Comparison of ENCODE assay signal across 20 cellular contexts in the genomic region with DNA sequence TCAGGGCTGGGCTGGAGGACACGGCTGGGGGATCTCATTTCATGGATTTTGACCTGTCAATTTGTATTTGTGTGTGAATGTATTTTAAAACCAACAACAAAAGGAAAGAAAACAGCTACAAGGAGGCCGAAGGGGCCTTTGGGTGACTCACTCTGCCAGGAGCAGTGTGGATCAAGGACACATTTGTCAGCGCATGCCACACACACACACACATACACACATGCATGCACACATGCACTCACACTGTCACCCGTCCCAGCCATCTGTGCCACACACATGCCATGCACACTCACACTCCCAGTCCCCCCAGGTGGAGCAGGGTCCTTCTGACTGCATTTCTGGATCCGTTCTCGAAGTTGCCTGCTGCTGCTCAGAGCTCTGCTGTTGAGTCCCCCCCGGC. TPM values are rescaled to one million over a fixed set of nuclear protein-coding genes. Genes with fewer than 3 reads are reported as not detected.
DNase-seq lines count a peak whose midpoint lies in the region; ATAC-seq, FAIRE-seq and TF ChIP-seq lines count a peak whose summit lies in the region.
"Had no signal": no experiment of that assay in that cellular context is flagged by ENCODE, and none has a peak within 500 bp of the region (broad histone marks: within the 10 kb centered on the region; RNA-seq: fewer than 3 reads in every experiment).

No MANE protein-coding gene starts in this region.

- no peak overlapping the region for H2AK5ac ChIP-seq in H1 (ENCODE audit: low read depth, low read length)

- no peak for TF ChIP-seq POLR2A in H1 (IDR thresholded peaks at IDR 0.05; ENCODE audit: control extremely low read depth in 1 of 2, low read depth in 2 of 2, low read length in 2 of 2)
- TF ChIP-seq POLR2A in gastrocnemius medialis (IDR thresholded peaks at IDR 0.05): no peak

- peaks cover 44% of the 10 kb centered on the region for H3K4me1 Mint-ChIP-seq in stimulated activated effector memory CD8-positive, alpha-beta T cell treated with anti-CD3 and anti-CD28 coated beads, Interleukin-12 subunit alpha, Interleukin-12 subunit beta, amount 100 ng/mL, for 72 hours

- no peak overlapping the region for H3K4me3 Mint-ChIP-seq in stimulated activated effector memory CD8-positive, alpha-beta T cell treated with anti-CD3 and anti-CD28 coated beads, Interleukin-12 subunit alpha, Interleukin-12 subunit beta, amount 100 ng/mL, for 72 hours
- H3K4me3 Mint-ChIP-seq: activated CD4-positive, alpha-beta T cell treated with anti-CD3 and anti-CD28 coated beads, Interleukin-2, amount 10 ng/mL, durations not matched to agents 24 days and 14 days; activated naive CD8-positive, alpha-beta T cell treated with anti-CD3 and anti-CD28 coated beads, Interleukin-2, amount 10 ng/mL, durations not matched to agents 7 days and 5 days had no signal

- no peak overlapping the region for H4K8ac ChIP-seq in H1 (ENCODE audit: extremely low read depth, insufficient read depth, low read length)

- H3K4me1 ChIP-seq in H1 (replicated peaks in 1 of 4; ENCODE audit: control insufficient read depth in 3 of 4, insufficient read depth in 4 of 4, low read length in 3 of 4) (peaks cover 0 to 9% (median 7%) of the 10 kb centered on the region in 4 experiments; a peak in 4 of 7 replicates), gastrocnemius medialis (peaks cover 0 to 5% of the 10 kb centered on the region in 2 donors)

- no peak overlapping the region for H3K4ac ChIP-seq in H1 (replicated peaks; ENCODE audit: insufficient read length, low read depth, low read length)

- H3K23me2 ChIP-seq in H1 (ENCODE audit: low read depth, low read length): no peaks in the 10 kb centered on the region

- H4K5ac ChIP-seq in H1 (ENCODE audit: insufficient read length, low read depth, low read length): no peak overlapping the region

- H3K9ac ChIP-seq in H1 (replicated peaks in 1 of 4; ENCODE audit: extremely low read depth in 1 of 4, low read depth in 3 of 4, low read length in 3 of 4): no peak overlapping the region

- H3K79me2 ChIP-seq in H1 (ENCODE audit: control insufficient read depth in 1 of 2, insufficient read depth in 2 of 2, low read length in 2 of 2): no peaks in the 10 kb centered on the region

- H3K27ac ChIP-seq in H1 (ENCODE audit: low read depth, low read length): no peak overlapping the region
- no peak overlapping the region for H3K27ac ChIP-seq in gastrocnemius medialis
- H3K27ac ChIP-seq: C4-2B had no signal

- H2BK20ac ChIP-seq in H1 (ENCODE audit: low read length): no peak overlapping the region

- no peak overlapping the region for H3K23ac ChIP-seq in H1 (ENCODE audit: insufficient read length)

- H2BK120ac ChIP-seq in H1 (replicated peaks; ENCODE audit: low read depth, low read length): no peak overlapping the region

- ATAC-seq in activated naive CD4-positive, alpha-beta T cell treated with anti-CD3 and anti-CD28 coated beads, Interleukin-2, amount 50 U/mL, for 72 hours: no peak
- no peak for ATAC-seq in stimulated activated effector memory CD8-positive, alpha-beta T cell treated with anti-CD3 and anti-CD28 coated beads, Interleukin-12 subunit alpha, Interleukin-12 subunit beta, amount 100 ng/mL, for 72 hours
- no peak for ATAC-seq in gastrocnemius medialis

- H3K36me3 Mint-ChIP-seq in activated naive CD4-positive, alpha-beta T cell treated with anti-CD3 and anti-CD28 coated beads, Interleukin-2, amount 50 U/mL, for 72 hours: no peaks in the 10 kb centered on the region
- H3K36me3 Mint-ChIP-seq in stimulated activated effector memory CD8-positive, alpha-beta T cell treated with anti-CD3 and anti-CD28 coated beads, Interleukin-12 subunit alpha, Interleukin-12 subunit beta, amount 100 ng/mL, for 72 hours: peaks cover 85% of the 10 kb centered on the region

- no peak for TF ChIP-seq RAD21 in H1 (IDR thresholded peaks at IDR 0.05 in 1 of 2, conservative IDR thresholded peaks at IDR 0.05 in 1 of 2; ENCODE audit: low read depth in 2 of 2, low read length in 2 of 2)

- H2BK5ac ChIP-seq in H1 (ENCODE audit: low read depth, low read length): no peak overlapping the region

- no peaks in the 10 kb centered on the region for H3K36me3 ChIP-seq in H1 (ENCODE audit: control insufficient read depth in 2 of 4, insufficient read depth in 4 of 4, low read length in 3 of 4)
- no peaks in the 10 kb centered on the region for H3K36me3 ChIP-seq in gastrocnemius medialis

- TF ChIP-seq EP300 in H1 (IDR thresholded peaks at IDR 0.05; ENCODE audit: borderline replicate concordance in 1 of 2, low read depth in 2 of 2, low read length in 2 of 2): no peak

- intact Hi-C loops in gastrocnemius medialis (cut with DNase I; ENCODE audit: low total_unique reads): no loop called here

- TF ChIP-seq CTCF in H1 (IDR thresholded peaks at IDR 0.05; ENCODE audit: control extremely low read depth in 1 of 3, insufficient read depth in 1 of 3, low read depth in 1 of 3, low read length in 3 of 3) (no peak), gastrocnemius medialis (IDR thresholded peaks at IDR 0.05 in 4 of 5, conservative IDR thresholded peaks at IDR 0.05 in 1 of 5) (no peak)

- H3K18ac ChIP-seq in H1 (ENCODE audit: extremely low read depth, low read length): no peak overlapping the region

- H3K27me3 ChIP-seq in H1 (replicated peaks in 1 of 4; ENCODE audit: control insufficient read depth in 3 of 4, extremely low read depth in 1 of 4, insufficient read depth in 3 of 4, low read length in 3 of 4) (no peaks in the 10 kb centered on the region), gastrocnemius medialis (no peaks in the 10 kb centered on the region)
- H3K27me3 ChIP-seq: dorsolateral prefrontal cortex had no signal

- 93% methylated on average over 7 of the region's 7 CpGs; no CpG with 5 or more reads in 1 of the 2 experiments for WGBS in H1 (ENCODE audit: extremely low coverage in 1 of 2, insufficient coverage in 1 of 2, insufficient read length in 1 of 2, insufficient replicate concordance in 2 of 2, low coverage in 1 of 2, low lambda C conversion rate in 2 of 2, missing lambda C conversion rate in 1 of 2), 2 experiments

- H3K4me3 ChIP-seq in H1 (ENCODE audit: extremely low read depth in 1 of 4, insufficient read depth in 2 of 4, low read depth in 3 of 4, low read length in 4 of 4) (no peak overlapping the region), gastrocnemius medialis (no peak overlapping the region)
- H3K4me3 ChIP-seq: dorsolateral prefrontal cortex had no signal

- H3K9me3 ChIP-seq in H1 (ENCODE audit: insufficient read depth in 2 of 2, low read depth in 1 of 2, low read length in 1 of 2): no peaks in the 10 kb centered on the region
- no peaks in the 10 kb centered on the region for H3K9me3 ChIP-seq in gastrocnemius medialis

- POLR2A ChIA-PET in H1 (lab: Charles Lee; ENCODE audit: partially characterized antibody): interaction anchor here (2.0 kb wide), 1 partner anchor 211 kb away, joined by 5 read pairs; a partner anchor contains a TSS

- H2BK15ac ChIP-seq in H1 (ENCODE audit: low read length): no peak overlapping the region

- no peak overlapping the region for H3K14ac ChIP-seq in H1 (ENCODE audit: insufficient read length)

- no peak overlapping the region for H4K91ac ChIP-seq in H1 (replicated peaks; ENCODE audit: insufficient read length, low read length)

- FAIRE-seq in H1 (lab: Jason Lieb, UNC): no peak

- 0 out of 2 replicates have a peak overlapping the region, but pooled peaks have one; percentile 27 for H2BK12ac ChIP-seq in H1 (ENCODE audit: low read depth, low read length)

- H2AFZ ChIP-seq in H1 (ENCODE audit: low read length): no peak overlapping the region

- no peak overlapping the region for H3K56ac ChIP-seq in H1 (replicated peaks; ENCODE audit: insufficient read length, low read depth, low read length)

- H3K79me1 ChIP-seq in H1 (ENCODE audit: low read depth, low read length): no peaks in the 10 kb centered on the region

- no peak for DNase-seq in activated naive CD4-positive, alpha-beta T cell treated with anti-CD3 and anti-CD28 coated beads, Interleukin-2, amount 50 U/mL, for 72 hours (ENCODE audit: low spot score in 2 of 2)
- no peak for DNase-seq in activated naive CD4-positive, alpha-beta T cell treated with Interleukin-2 at 50 U/mL for 16 hours
- DNase-seq in NCI-H1694 treated with DMSO at 0.1 percent for 48 hours (lab: John Stamatoyannopoulos, UW) (peak; percentile 24), H1 (ENCODE audit: low read depth in 1 of 2, low spot score in 2 of 2) (no peak), gastrocnemius medialis (no peak), nucleus accumbens (lab: John Stamatoyannopoulos, UW) (no peak), NCI-H510A (lab: John Stamatoyannopoulos, UW) (no peak)
- no peak for DNase-seq in stimulated activated effector memory CD8-positive, alpha-beta T cell treated with anti-CD3 and anti-CD28 coated beads, Interleukin-12 subunit alpha, Interleukin-12 subunit beta, amount 100 ng/mL, for 72 hours (ENCODE audit: low spot score in 2 of 2)
- DNase-seq: activated CD4-positive, alpha-beta T cell treated with anti-CD3 and anti-CD28 coated beads, Interleukin-2, amount 10 ng/mL, durations not matched to agents 24 days and 14 days; activated naive CD8-positive, alpha-beta T cell treated with anti-CD3 and anti-CD28 coated beads, Interleukin-2, amount 10 ng/mL, durations not matched to agents 7 days and 5 days; dorsolateral prefrontal cortex; erythroblast; HCEC 1CT; Karpas-422; NCI-H1092; NCI-H526 treated with DMSO at 0.1 percent for 48 hours; retina; Right ventricle myocardium superior; T-helper 1 cell had no signal

- H4K20me1 ChIP-seq in H1 (replicated peaks in 1 of 2; ENCODE audit: control insufficient read depth in 1 of 2, insufficient read depth in 2 of 2, low read length in 2 of 2): peaks cover 0 to 3% of the 10 kb centered on the region in 2 experiments

- in situ Hi-C loops in gastrocnemius medialis (cut with MboI; ENCODE audit: low sequenced_read_pairs in 4 of 4): no loop called here

- H3K4me2 ChIP-seq in H1 (ENCODE audit: insufficient read depth in 1 of 2, low read depth in 2 of 2, low read length in 2 of 2): no peak overlapping the region

- CTCF ChIA-PET in H1 (lab: Charles Lee; ENCODE audit: partially characterized antibody): interaction anchor here (0.8 to 8.2 kb wide), 15 partner anchors 10 to 278 kb away, joined by 3 to 77 read pairs (median 5); a partner anchor contains a TSS

- no peaks in the 10 kb centered on the region for H3K9me3 Mint-ChIP-seq in activated naive CD4-positive, alpha-beta T cell treated with anti-CD3 and anti-CD28 coated beads, Interleukin-2, amount 50 U/mL, for 72 hours
- H3K9me3 Mint-ChIP-seq in stimulated activated effector memory CD8-positive, alpha-beta T cell treated with anti-CD3 and anti-CD28 coated beads, Interleukin-12 subunit alpha, Interleukin-12 subunit beta, amount 100 ng/mL, for 72 hours: no peaks in the 10 kb centered on the region
- H3K9me3 Mint-ChIP-seq: activated CD4-positive, alpha-beta T cell treated with anti-CD3 and anti-CD28 coated beads, Interleukin-2, amount 10 ng/mL, durations not matched to agents 24 days and 14 days; activated naive CD8-positive, alpha-beta T cell treated with anti-CD3 and anti-CD28 coated beads, Interleukin-2, amount 10 ng/mL, durations not matched to agents 7 days and 5 days had no signal

- H3K27ac Mint-ChIP-seq in activated naive CD4-positive, alpha-beta T cell treated with anti-CD3 and anti-CD28 coated beads, Interleukin-2, amount 50 U/mL, for 72 hours: peak overlapping the region; percentile 25 to 74
- H3K27ac Mint-ChIP-seq in stimulated activated effector memory CD8-positive, alpha-beta T cell treated with anti-CD3 and anti-CD28 coated beads, Interleukin-12 subunit alpha, Interleukin-12 subunit beta, amount 100 ng/mL, for 72 hours: peak overlapping the region; percentile 89
- H3K27ac Mint-ChIP-seq: activated CD4-positive, alpha-beta T cell treated with anti-CD3 and anti-CD28 coated beads, Interleukin-2, amount 10 ng/mL, durations not matched to agents 24 days and 14 days had no signal

RNA-seq across cellular contexts. Expression of a gene that starts 26.0 kb away (rescaled TPM):
- total RNA-seq in activated naive CD4-positive, alpha-beta T cell treated with anti-CD3 and anti-CD28 coated beads, Interleukin-2, amount 50 U/mL, for 72 hours: 100 to 1,000 TPM; 170 to 209 TPM
- total RNA-seq in H1 (2021; fragmentation: NEBNext Ultra II Directional; extraction: Animal tissue kit (Norgen Biotek cat#: 25700)): 1.6 and 1.9 TPM in 2 replicates
- polyA plus RNA-seq in H1 (2011; rRNA removed): 1.5 and 2.6 TPM in 2 replicates
- polyA plus RNA-seq in H1 (2011; cell fraction: cytosol; rRNA removed): 2.2 TPM
- polyA plus RNA-seq in H1 (2011; cell fraction: nucleus; rRNA removed): 2.9 TPM
- polyA plus RNA-seq in H1 (2012, experiment 1 of 2): 0.66 to 1.3 TPM (median 0.98 TPM) in 4 replicates
- polyA plus RNA-seq in H1 (2012, experiment 2 of 2): 0.63 TPM
- polyA plus RNA-seq in H1 (2013, experiment 1 of 2): 2.2 TPM
- 2.1 TPM for polyA plus RNA-seq in H1 (2013, experiment 2 of 2)
- 1.1 TPM in 2 replicates for polyA minus RNA-seq in H1 (2011; rRNA and poly(A)+ RNA removed)
- polyA minus RNA-seq in H1 (2011; cell fraction: cytosol; rRNA and poly(A)+ RNA removed): 0.73 TPM
- polyA minus RNA-seq in H1 (2011; cell fraction: nucleus; rRNA and poly(A)+ RNA removed): 2.9 TPM
- total RNA-seq in gastrocnemius medialis: 1 to 10 TPM; 3.4 to 6.7 (median 5.3) TPM

Comparison
In these comparisons a context has a peak if more than half of its experiments do, and no peak if none do; other contexts are left out.
1. RNA of a gene that starts 26.0 kb away (total RNA-seq): 170 to 209 TPM in activated naive CD4-positive, alpha-beta T cell treated with anti-CD3 and anti-CD28 coated beads, Interleukin-2, amount 50 U/mL, for 72 hours; 3.4 to 6.7 TPM in gastrocnemius medialis and 1.6 to 1.9 TPM in H1; every median in the first group is over 10 times any median in the second.